1 cellular context compared by ENCODE assay signal in the genomic region with DNA sequence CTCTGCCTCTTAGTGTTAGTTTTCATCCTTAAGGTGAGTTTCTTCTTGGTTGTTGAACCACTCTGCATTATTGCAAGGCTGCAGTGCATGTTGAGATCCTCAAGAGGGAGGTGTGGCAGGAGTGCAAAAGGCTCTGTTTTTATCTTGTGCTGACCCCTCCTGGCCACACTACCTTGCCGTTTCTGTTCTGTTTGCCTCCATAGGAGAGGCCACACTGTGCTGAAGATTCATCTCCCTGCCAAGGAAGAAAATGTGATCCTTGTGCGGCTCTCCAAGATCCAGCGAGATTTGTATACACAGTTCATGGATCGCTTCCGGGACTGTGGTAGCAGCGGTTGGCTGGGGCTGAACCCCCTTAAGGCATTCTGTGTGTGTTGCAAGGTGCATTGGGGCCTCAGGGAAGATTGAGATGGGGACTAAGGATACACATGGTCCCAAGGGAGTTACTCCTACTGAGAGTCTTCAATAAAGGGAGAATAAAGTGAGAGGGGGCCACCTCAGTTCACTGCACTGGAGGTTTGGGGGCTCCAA.
TF ChIP-seq lines count a peak whose summit lies in the region.

No MANE protein-coding gene starts in this region.

TF ChIP-seq in K562, 482 proteins besides CTCF, POLR2A, EP300 and RAD21 (continued from another document):
- TF ChIP-seq NFYB (IDR thresholded peaks at IDR 0.05; ENCODE audit: extremely low read depth, insufficient read length) (no peak), ZFP36 (IDR thresholded peaks at IDR 0.05; ENCODE audit: low read depth, low read length, partially characterized antibody) (peak; percentile 38), SMC3 (conservative IDR thresholded peaks at IDR 0.05; ENCODE audit: insufficient read depth, low read depth, low read length) (peak; percentile 74), BRCA1 (IDR thresholded peaks at IDR 0.05) (no peak), BRCA1 (CRISPR knock-in tag; IDR thresholded peaks at IDR 0.05) (no peak), HNRNPL (IDR thresholded peaks at IDR 0.05; ENCODE audit: low read depth, low read length) (no peak), ARID2 (IDR thresholded peaks at IDR 0.05) (no peak), MED1 (CRISPR knock-in tag; IDR thresholded peaks at IDR 0.05; ENCODE audit: borderline replicate concordance) (no peak), HOXB6 (CRISPR knock-in tag; IDR thresholded peaks at IDR 0.05; ENCODE audit: borderline replicate concordance) (no peak), ZNF407 (IDR thresholded peaks at IDR 0.05; ENCODE audit: low read depth) (peak; percentile 44; the same call in 1 of the 2 replicates)
